ENCODE assay signal across 31 cellular contexts in the genomic region with DNA sequence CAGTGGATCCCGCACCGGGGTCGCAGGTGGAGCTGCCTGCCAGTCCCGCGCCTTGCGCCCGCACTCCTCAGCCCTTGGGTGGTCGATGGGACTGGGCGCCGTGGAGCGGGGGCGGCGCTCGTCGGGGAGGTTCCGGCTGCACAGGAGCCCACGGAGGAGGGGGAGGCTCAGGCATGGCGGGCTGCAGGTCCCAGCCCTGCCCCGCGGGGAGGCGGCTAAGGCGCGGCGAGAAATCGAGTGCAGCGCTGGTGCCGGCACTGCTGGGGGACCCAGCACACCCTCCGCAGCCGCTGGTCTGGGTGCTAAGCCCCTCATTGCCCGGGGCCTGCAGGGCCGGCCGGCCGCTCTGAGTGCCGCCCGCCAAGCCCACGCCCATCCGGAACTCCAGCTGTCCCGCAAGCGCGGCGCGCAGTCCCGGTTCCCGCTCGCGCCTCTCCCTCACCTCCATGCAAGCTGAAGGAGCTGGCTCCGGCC.
"Had no signal": no experiment of that assay in that cellular context is flagged by ENCODE, and none has a peak within 500 bp of the region (broad histone marks: within the 10 kb centered on the region; RNA-seq: fewer than 3 reads in every experiment).

No MANE protein-coding gene starts in this region.

- H3K9me3 ChIP-seq: left ventricle myocardium inferior, prostate gland, right atrium auricular region, thoracic aorta had no signal

- DNase-seq: cortex of kidney; effector memory CD8-positive, alpha-beta T cell; erythroblast; esophagus squamous epithelium; foreskin melanocyte; glutamatergic neuron; heart right ventricle; hippocampal formation; kidney glomerular epithelial cell; left colon; left ventricle myocardium inferior; naive B cell; stimulated activated CD4-positive, alpha-beta T cell treated with anti-CD3 and anti-CD28 coated beads, Interleukin-2, amount 100 ng/mL, for 24 hours; stimulated activated CD4-positive, alpha-beta T cell treated with anti-CD3 and anti-CD28 coated beads, Interleukin-4, amount 100 ng/mL, for 24 hours; stimulated activated naive CD8-positive, alpha-beta T cell treated with anti-CD3 and anti-CD28 coated beads, Interleukin-15, Interleukin-2, amounts not matched to agents 100 U/mL and 50 U/mL, for 24 hours; substantia nigra had no signal

- H2AFZ ChIP-seq: parathyroid adenoma had no signal

- H3K4me3 ChIP-seq: esophagus squamous epithelium, heart right ventricle, left ventricle myocardium inferior, lung, mucosa of descending colon, neural progenitor cell, prostate gland, right atrium auricular region, smooth muscle cell, thoracic aorta, tibial nerve, upper lobe of left lung had no signal

- FAIRE-seq: endometrium, islet of Langerhans, urothelium cell line had no signal

- H3K4me1 ChIP-seq: esophagus squamous epithelium, heart right ventricle, left ventricle myocardium inferior, neural progenitor cell, parathyroid adenoma, prostate gland, right atrium auricular region, tibial nerve, upper lobe of left lung had no signal

- H3K27ac ChIP-seq: esophagus squamous epithelium, heart right ventricle, left ventricle myocardium inferior, neural progenitor cell, parathyroid adenoma, prostate gland, right atrium auricular region, thoracic aorta, tibial nerve, upper lobe of left lung had no signal

- H3K9ac ChIP-seq: neural progenitor cell, parathyroid adenoma had no signal

- H3K36me3 ChIP-seq: esophagus squamous epithelium, heart right ventricle, left ventricle myocardium inferior, neural progenitor cell, prostate gland, right atrium auricular region, thoracic aorta, tibial nerve, upper lobe of left lung had no signal

- H3K27me3 ChIP-seq: esophagus squamous epithelium, heart right ventricle, neural progenitor cell, right atrium auricular region, tibial nerve, upper lobe of left lung had no signal

- H3K4me2 ChIP-seq: neural progenitor cell, smooth muscle cell had no signal

- ATAC-seq: effector memory CD8-positive, alpha-beta T cell; heart right ventricle; sciatic nerve; stimulated activated memory B cell treated with anti-CD40 and anti-IgM and Interleukin-4, amounts not matched to agents 10 μg/mL and 1 μg/mL and 100 μg/mL, for 72 hours; stimulated activated naive CD8-positive, alpha-beta T cell treated with anti-CD3 and anti-CD28 coated beads, Interleukin-15, Interleukin-2, amounts not matched to agents 100 U/mL and 50 U/mL, for 24 hours had no signal

- H3K79me2 ChIP-seq: parathyroid adenoma had no signal
